In the genomic region with DNA sequence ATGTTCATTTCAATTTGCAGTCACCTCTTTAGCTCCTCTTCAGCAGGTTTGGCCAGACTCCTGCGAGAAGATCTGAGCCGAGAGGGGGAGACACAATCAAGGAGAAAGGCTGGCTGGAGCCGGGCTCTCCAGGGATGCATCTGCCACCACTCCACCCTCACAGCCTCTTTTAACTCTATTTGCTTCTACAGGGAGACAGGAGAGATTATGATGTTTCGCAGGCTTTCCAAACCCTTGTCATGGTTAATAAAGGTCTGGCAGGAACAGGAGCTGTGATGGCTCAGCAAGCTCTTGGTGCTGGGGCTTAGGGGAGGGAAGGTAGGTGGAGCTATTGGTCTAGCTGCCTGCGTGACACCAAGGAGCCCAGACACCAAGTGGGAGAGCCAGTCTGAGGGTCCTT, we compare ENCODE assay signal across 9 cellular contexts.
DNase-seq lines count a peak whose midpoint lies in the region; ATAC-seq and TF ChIP-seq lines count a peak whose summit lies in the region.
"Had no signal": no experiment of that assay in that cellular context is flagged by ENCODE, and none has a peak within 500 bp of the region (broad histone marks: within the 10 kb centered on the region; RNA-seq: fewer than 3 reads in every experiment).

No MANE protein-coding gene starts in this region.

- no peak overlapping the region for H3K4me3 ChIP-seq in choroid plexus epithelial cell (ENCODE audit: low read depth, low read length)

- TF ChIP-seq CTCF in choroid plexus epithelial cell (conservative IDR thresholded peaks at IDR 0.05; ENCODE audit: low read depth, low read length) = peak; percentile 31

- DNase-seq in DMS53 (lab: John Stamatoyannopoulos, UW) (peak; percentile 57), NCI-H1694 treated with DMSO at 0.1 percent for 48 hours (lab: John Stamatoyannopoulos, UW) (peak; percentile 33), choroid plexus epithelial cell (ENCODE audit: low read depth) (peak; percentile 7), mucosa of gallbladder (ENCODE audit: low spot score) (peak; percentile 23), globus pallidus (ENCODE audit: low spot score) (no peak), NCI-H526 treated with DMSO at 0.1 percent for 48 hours (lab: John Stamatoyannopoulos, UW) (no peak)
- DNase-seq: immature natural killer cell had no signal

- no peak for ATAC-seq in HG02885 (IDR thresholded peaks at IDR 0.05; ENCODE audit: poor library complexity, unreplicated experiment)
- no peak for ATAC-seq in HG03354 (IDR thresholded peaks at IDR 0.05; ENCODE audit: poor library complexity, severe bottlenecking, unreplicated experiment)

Comparison
In these comparisons a context has a peak if more than half of its experiments do, and no peak if none do; other contexts are left out.
1. DNase-seq: peak in DMS53 (single experiment), NCI-H1694 treated with DMSO at 0.1 percent for 48 hours (single experiment), choroid plexus epithelial cell (single experiment) and mucosa of gallbladder (single experiment); none in globus pallidus (single experiment) and NCI-H526 treated with DMSO at 0.1 percent for 48 hours (single experiment).